18 cellular contexts compared by ENCODE assay signal in the genomic region with DNA sequence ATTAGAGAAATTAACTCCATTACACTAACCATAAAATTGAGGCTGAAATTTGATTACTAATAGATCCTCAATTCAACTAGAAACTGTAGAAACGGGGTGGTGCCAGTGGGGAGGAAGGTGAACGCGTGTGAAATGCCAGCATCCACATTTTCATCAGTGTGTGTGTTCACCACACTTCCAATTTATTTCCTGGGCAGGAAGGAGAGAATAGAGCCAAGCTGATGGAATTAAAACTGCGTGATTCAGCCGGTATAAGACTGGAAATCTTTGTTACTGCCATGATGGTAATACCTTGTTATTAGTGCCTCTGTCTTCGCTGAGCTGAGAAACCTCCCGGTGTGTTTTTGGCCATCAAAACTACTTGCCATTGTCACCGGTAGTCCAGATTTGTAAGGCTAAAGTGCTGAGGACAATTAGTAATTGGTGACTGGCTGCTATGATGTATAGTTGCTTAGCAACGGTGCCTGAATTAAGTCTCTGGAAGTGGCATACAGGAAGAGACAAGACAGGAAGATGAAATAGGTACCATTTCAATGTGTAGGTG.
DNase-seq lines count a peak whose midpoint lies in the region; ATAC-seq, FAIRE-seq and TF ChIP-seq lines count a peak whose summit lies in the region.
"Had no signal": no experiment of that assay in that cellular context is flagged by ENCODE, and none has a peak within 500 bp of the region (broad histone marks: within the 10 kb centered on the region; RNA-seq: fewer than 3 reads in every experiment).

No MANE protein-coding gene starts in this region.

- no peaks in the 10 kb centered on the region for H3K36me3 ChIP-seq in Loucy (ENCODE audit: insufficient read depth, low read length)
- H3K36me3 ChIP-seq in K562 (ENCODE audit: control insufficient read depth, insufficient read depth, low read length): no peaks in the 10 kb centered on the region
- H3K36me3 ChIP-seq in stomach: peaks cover 0 to 5% (median 2%) of the 10 kb centered on the region in 4 donors
- H3K36me3 ChIP-seq: SJSA1 had no signal

- H2AFZ ChIP-seq in Loucy (ENCODE audit: low read length) (no peak overlapping the region), K562 (ENCODE audit: low read depth, low read length) (no peak overlapping the region)

- H3K4me1 Mint-ChIP-seq in T-helper 2 cell treated with Interferon-gamma antibody and Interleukin-4, amounts not matched to agents 5 μg/mL and 100 μg/mL, for 36 hours (ENCODE audit: low read depth): peaks cover 9% of the 10 kb centered on the region
- H3K4me1 Mint-ChIP-seq: B cell had no signal

- H3K4me3 ChIP-seq in Loucy (ENCODE audit: low read length, poor library complexity, severe bottlenecking) (no peak overlapping the region), K562 (no peak overlapping the region), stomach (no peak overlapping the region)
- H3K4me3 ChIP-seq: SJSA1 had no signal

- TF ChIP-seq CTCF in Loucy (conservative IDR thresholded peaks at IDR 0.05; ENCODE audit: low read length): no peak
- TF ChIP-seq CTCF in K562 (IDR thresholded peaks at IDR 0.05 in 2 of 3, conservative IDR thresholded peaks at IDR 0.05 in 1 of 3; ENCODE audit: insufficient read depth in 2 of 3, low read depth in 1 of 3, low read length in 3 of 3): no peak
- no peak for TF ChIP-seq CTCF in stomach (IDR thresholded peaks at IDR 0.05)

- H3K4me1 ChIP-seq in Loucy (ENCODE audit: insufficient read depth, low read length, poor library complexity, severe bottlenecking) (peaks cover 99% of the 10 kb centered on the region), K562 (replicated peaks in 1 of 2; ENCODE audit: control insufficient read depth in 2 of 2, insufficient read depth in 2 of 2, low read length in 2 of 2) (no peaks in the 10 kb centered on the region), stomach (no peaks in the 10 kb centered on the region)

- in situ Hi-C loops in K562 (cut with MboI): no loop called here

- no peak for ATAC-seq in K562
- ATAC-seq: HepG2 had no signal

- H3K4me2 ChIP-seq in Loucy (ENCODE audit: low read depth, low read length, poor library complexity, severe bottlenecking) (no peak overlapping the region), K562 (ENCODE audit: insufficient read depth, low read length) (no peak overlapping the region)

- H3K9me2 ChIP-seq in Loucy (replicated peaks; ENCODE audit: low read depth, low read length): no peaks in the 10 kb centered on the region

- H3K27ac ChIP-seq in K562 (ENCODE audit: extremely low read depth, low read depth, low read length) (no peak overlapping the region), stomach (no peak overlapping the region)
- H3K27ac ChIP-seq: RWPE1, SJSA1 had no signal

- 21% methylated on average over 9 of the region's 9 CpGs for WGBS in K562 (ENCODE audit: insufficient coverage, low coverage, missing lambda C conversion rate)
- WGBS in stomach, 5 donors: 92 to 96% (median 93%) methylated on average over 9 of the region's 9 CpGs

- TF ChIP-seq EP300 in K562 (IDR thresholded peaks at IDR 0.05; ENCODE audit: low read length) (no peak), stomach (IDR thresholded peaks at IDR 0.05) (no peak)

- H3K9ac ChIP-seq in Loucy (ENCODE audit: low read depth, low read length, poor library complexity, severe bottlenecking): peak overlapping the region; percentile 78
- H3K9ac ChIP-seq in K562 (ENCODE audit: insufficient read depth in 1 of 2, low read depth in 2 of 2, low read length in 2 of 2): no peak overlapping the region

- H3K4me3 Mint-ChIP-seq in T-helper 2 cell treated with Interferon-gamma antibody and Interleukin-4, amounts not matched to agents 5 μg/mL and 100 μg/mL, for 36 hours: no peak overlapping the region
- H3K4me3 Mint-ChIP-seq: B cell; CD4-positive, alpha-beta T cell had no signal

- H3K27me3 ChIP-seq in Loucy (ENCODE audit: insufficient read depth, low read length, poor library complexity, severe bottlenecking): no peaks in the 10 kb centered on the region
- no peaks in the 10 kb centered on the region for H3K27me3 ChIP-seq in K562 (ENCODE audit: control insufficient read depth in 2 of 2, insufficient read depth in 2 of 2, low read length in 2 of 2)
- H3K27me3 ChIP-seq in stomach: no peaks in the 10 kb centered on the region
- H3K27me3 ChIP-seq: SJSA1 had no signal

- DNase-seq in NCI-H1417 (lab: John Stamatoyannopoulos, UW): peak; percentile 7 to 96 (median 75)
- peak; percentile 79 for DNase-seq in NCI-H2227 (lab: John Stamatoyannopoulos, UW; ENCODE audit: unreplicated experiment)
- DNase-seq in K562 (ENCODE audit: extremely low read depth in 1 of 4, low spot score in 3 of 4): no peak
- no peak for DNase-seq in UCSD-AML1 (lab: John Stamatoyannopoulos, UW; ENCODE audit: unreplicated experiment)
- DNase-seq in stomach: no peak
- DNase-seq in T-helper 2 cell treated with Interferon-gamma antibody and Interleukin-4, amounts not matched to agents 5 μg/mL and 100 μg/mL, for 36 hours (ENCODE audit: low spot score): no peak
- no peak for DNase-seq in GDM1 (lab: John Stamatoyannopoulos, UW)
- DNase-seq: CD4-positive, alpha-beta T cell; GOT3; MM.1S; NCI-H187; SW 1271 had no signal

- no peaks in the 10 kb centered on the region for H3K9me3 Mint-ChIP-seq in T-helper 2 cell treated with Interferon-gamma antibody and Interleukin-4, amounts not matched to agents 5 μg/mL and 100 μg/mL, for 36 hours
- H3K9me3 Mint-ChIP-seq: CD4-positive, alpha-beta T cell had no signal

- no peaks in the 10 kb centered on the region for H4K20me1 ChIP-seq in Loucy (ENCODE audit: insufficient read depth, low read length, poor library complexity, severe bottlenecking)
- H4K20me1 ChIP-seq in K562 (replicated peaks; ENCODE audit: control insufficient read depth, insufficient read depth, low read length): no peaks in the 10 kb centered on the region

- H3K9me3 ChIP-seq in Loucy (ENCODE audit: insufficient read depth, low read depth, low read length): no peaks in the 10 kb centered on the region
- no peaks in the 10 kb centered on the region for H3K9me3 ChIP-seq in K562 (replicated peaks; ENCODE audit: control insufficient read depth, insufficient read depth, low read depth, low read length)
- no peaks in the 10 kb centered on the region for H3K9me3 ChIP-seq in stomach
- H3K9me3 ChIP-seq: SJSA1 had no signal

- TF ChIP-seq RAD21 in K562 (CRISPR knock-in tag; conservative IDR thresholded peaks at IDR 0.05 in 1 of 2, IDR thresholded peaks at IDR 0.05 in 1 of 2): no peak

- no peak for FAIRE-seq in K562 (lab: Jason Lieb, UNC)
- FAIRE-seq: D721Med, HepG2 had no signal

- TF ChIP-seq POLR2A in K562 (conservative IDR thresholded peaks at IDR 0.05): no peak
- no peak for TF ChIP-seq POLR2A in stomach (IDR thresholded peaks at IDR 0.05)

- POLR2A ChIA-PET in K562 (lab: Yijun Ruan, JAX): no interaction called here

- H3F3A ChIP-seq in Loucy (ENCODE audit: low read depth): peaks cover 28% of the 10 kb centered on the region

- no peaks in the 10 kb centered on the region for H3K36me3 Mint-ChIP-seq in T-helper 2 cell treated with Interferon-gamma antibody and Interleukin-4, amounts not matched to agents 5 μg/mL and 100 μg/mL, for 36 hours (ENCODE audit: low read depth)

- H3K9me1 ChIP-seq in K562 (ENCODE audit: control insufficient read depth, insufficient read depth, low read length): no peaks in the 10 kb centered on the region

- intact Hi-C loops in K562 (cut with micrococcal nuclease) (no loop called here), stomach (cut with DNase I; ENCODE audit: low total_unique reads) (no loop called here)

- no peak overlapping the region for H3K27ac Mint-ChIP-seq in T-helper 2 cell treated with Interferon-gamma antibody and Interleukin-4, amounts not matched to agents 5 μg/mL and 100 μg/mL, for 36 hours
- H3K27ac Mint-ChIP-seq: B cell; CD4-positive, alpha-beta T cell had no signal

- no TSS peak for BruUV-seq in K562 (replicated peaks; lab: Mats Ljungman, UMichigan)

- CTCF ChIA-PET in K562 (lab: Yijun Ruan, JAX; ENCODE audit: low intra/inter-chr PET ratio): no interaction called here

- H3K79me2 ChIP-seq in Loucy (ENCODE audit: insufficient read depth, low read length): peaks cover 5% of the 10 kb centered on the region; the same call in 1 of the 2 replicates
- no peaks in the 10 kb centered on the region for H3K79me2 ChIP-seq in K562 (ENCODE audit: control insufficient read depth, insufficient read depth, low read length)

- H3K27me3 Mint-ChIP-seq in T-helper 2 cell treated with Interferon-gamma antibody and Interleukin-4, amounts not matched to agents 5 μg/mL and 100 μg/mL, for 36 hours (ENCODE audit: low read depth): no peaks in the 10 kb centered on the region
- H3K27me3 Mint-ChIP-seq: B cell; CD4-positive, alpha-beta T cell had no signal

TF ChIP-seq in K562, 482 proteins besides CTCF, POLR2A, EP300 and RAD21 (continues in another document):
- TF ChIP-seq, protein P1, sequence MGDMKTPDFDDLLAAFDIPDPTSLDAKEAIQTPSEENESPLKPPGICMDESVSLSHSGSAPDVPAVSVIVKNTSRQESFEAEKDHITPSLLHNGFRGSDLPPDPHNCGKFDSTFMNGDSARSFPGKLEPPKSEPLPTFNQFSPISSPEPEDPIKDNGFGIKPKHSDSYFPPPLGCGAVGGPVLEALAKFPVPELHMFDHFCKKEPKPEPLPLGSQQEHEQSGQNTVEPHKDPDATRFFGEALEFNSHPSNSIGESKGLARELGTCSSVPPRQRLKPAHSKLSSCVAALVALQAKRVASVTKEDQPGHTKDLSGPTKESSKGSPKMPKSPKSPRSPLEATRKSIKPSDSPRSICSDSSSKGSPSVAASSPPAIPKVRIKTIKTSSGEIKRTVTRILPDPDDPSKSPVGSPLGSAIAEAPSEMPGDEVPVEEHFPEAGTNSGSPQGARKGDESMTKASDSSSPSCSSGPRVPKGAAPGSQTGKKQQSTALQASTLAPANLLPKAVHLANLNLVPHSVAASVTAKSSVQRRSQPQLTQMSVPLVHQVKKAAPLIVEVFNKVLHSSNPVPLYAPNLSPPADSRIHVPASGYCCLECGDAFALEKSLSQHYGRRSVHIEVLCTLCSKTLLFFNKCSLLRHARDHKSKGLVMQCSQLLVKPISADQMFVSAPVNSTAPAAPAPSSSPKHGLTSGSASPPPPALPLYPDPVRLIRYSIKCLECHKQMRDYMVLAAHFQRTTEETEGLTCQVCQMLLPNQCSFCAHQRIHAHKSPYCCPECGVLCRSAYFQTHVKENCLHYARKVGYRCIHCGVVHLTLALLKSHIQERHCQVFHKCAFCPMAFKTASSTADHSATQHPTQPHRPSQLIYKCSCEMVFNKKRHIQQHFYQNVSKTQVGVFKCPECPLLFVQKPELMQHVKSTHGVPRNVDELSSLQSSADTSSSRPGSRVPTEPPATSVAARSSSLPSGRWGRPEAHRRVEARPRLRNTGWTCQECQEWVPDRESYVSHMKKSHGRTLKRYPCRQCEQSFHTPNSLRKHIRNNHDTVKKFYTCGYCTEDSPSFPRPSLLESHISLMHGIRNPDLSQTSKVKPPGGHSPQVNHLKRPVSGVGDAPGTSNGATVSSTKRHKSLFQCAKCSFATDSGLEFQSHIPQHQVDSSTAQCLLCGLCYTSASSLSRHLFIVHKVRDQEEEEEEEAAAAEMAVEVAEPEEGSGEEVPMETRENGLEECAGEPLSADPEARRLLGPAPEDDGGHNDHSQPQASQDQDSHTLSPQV (IDR thresholded peaks at IDR 0.05): no peak
- no peak for TF ChIP-seq RAD51 (IDR thresholded peaks at IDR 0.05; ENCODE audit: borderline replicate concordance, low read depth)
- no peak for TF ChIP-seq RBM17 (IDR thresholded peaks at IDR 0.05; ENCODE audit: borderline replicate concordance, low read depth, low read length)
- no peak for TF ChIP-seq ASH1L (IDR thresholded peaks at IDR 0.05; ENCODE audit: borderline replicate concordance, low read depth, partially characterized antibody)

Comparison
In these comparisons a context has a peak if more than half of its experiments do, and no peak if none do; other contexts are left out.
1. DNase-seq: peak in NCI-H1417 (3 of 3) and NCI-H2227 (single experiment); none in K562 (0 of 4), UCSD-AML1 (single experiment), stomach (single experiment), T-helper 2 cell treated with Interferon-gamma antibody and Interleukin-4, amounts not matched to agents 5 μg/mL and 100 μg/mL, for 36 hours (single experiment) and GDM1 (single experiment).